Comparison of ENCODE assay signal across 10 cellular contexts in genomic region chr21:34722684-34723300, GRCh38. TPM values are rescaled to one million over a fixed set of nuclear protein-coding genes. Genes with fewer than 3 reads are reported as not detected.
DNase-seq lines count a peak whose midpoint lies in the region; ATAC-seq, FAIRE-seq and TF ChIP-seq lines count a peak whose summit lies in the region.
"Had no signal": no experiment of that assay in that cellular context is flagged by ENCODE, and none has a peak within 500 bp of the region (broad histone marks: within the 10 kb centered on the region; RNA-seq: fewer than 3 reads in every experiment).

No MANE protein-coding gene starts in this region.

- H3K4me1 ChIP-seq in right lobe of liver, result no peaks in the 10 kb centered on the region

- H3K27ac Mint-ChIP-seq in activated naive CD4-positive, alpha-beta T cell treated with anti-CD3 and anti-CD28 coated beads for 36 hours, result no peak overlapping the region

- 71% methylated on average over 1 of the region's 7 CpGs for WGBS in right lobe of liver (ENCODE audit: insufficient coverage, low coverage, low lambda C conversion rate, missing lambda C conversion rate)

- CTCF ChIA-PET in activated naive CD4-positive, alpha-beta T cell treated with anti-CD3 and anti-CD28 coated beads for 36 hours (lab: Charles Lee), result interaction anchor here (0.6 to 2.8 kb wide), 15 partner anchors 10 to 937 kb away, joined by 3 to 14 read pairs (median 3); no protein-coding TSS in a partner anchor

- DNase-seq in HTR-8/SVneo (ENCODE audit: insufficient read length, low spot score) (peak; percentile 33), right lobe of liver (no peak), NCI-H524 treated with DMSO at 0.1 percent for 48 hours (lab: John Stamatoyannopoulos, UW) (no peak), foreskin melanocyte (no peak), GM19238 (ENCODE audit: insufficient read length, low spot score) (no peak)
- peak; percentile 49 for DNase-seq in activated naive CD4-positive, alpha-beta T cell treated with anti-CD3 and anti-CD28 coated beads for 36 hours

- no peaks in the 10 kb centered on the region for H3K9me3 Mint-ChIP-seq in activated naive CD4-positive, alpha-beta T cell treated with anti-CD3 and anti-CD28 coated beads for 36 hours

- no peaks in the 10 kb centered on the region for H3K27me3 ChIP-seq in right lobe of liver

- no peaks in the 10 kb centered on the region for H3K27me3 Mint-ChIP-seq in activated naive CD4-positive, alpha-beta T cell treated with anti-CD3 and anti-CD28 coated beads for 36 hours (ENCODE audit: low read depth)

- ATAC-seq in right lobe of liver, result peak in 1 of 4 donors; percentile 36
- ATAC-seq in GM19035 (IDR thresholded peaks at IDR 0.05; ENCODE audit: unreplicated experiment), result no peak

- no peaks in the 10 kb centered on the region for H3K36me3 ChIP-seq in right lobe of liver

- TF ChIP-seq CTCF in C4-2B (conservative IDR thresholded peaks at IDR 0.05) (peak; percentile 67), right lobe of liver (IDR thresholded peaks at IDR 0.05) (peak; percentile 35 to 60 (median 44))

- no peaks in the 10 kb centered on the region for H3K4me1 Mint-ChIP-seq in activated naive CD4-positive, alpha-beta T cell treated with anti-CD3 and anti-CD28 coated beads for 36 hours (ENCODE audit: low read depth)

- no peak overlapping the region for H3K27ac ChIP-seq in C4-2B
- no peak overlapping the region for H3K27ac ChIP-seq in right lobe of liver

- TF ChIP-seq POLR2A in right lobe of liver (IDR thresholded peaks at IDR 0.05), result no peak

- H3K4me3 ChIP-seq in right lobe of liver, result no peak overlapping the region
- H3K4me3 ChIP-seq: lung had no signal

- no peak overlapping the region for H3K4me3 Mint-ChIP-seq in activated naive CD4-positive, alpha-beta T cell treated with anti-CD3 and anti-CD28 coated beads for 36 hours

- no peaks in the 10 kb centered on the region for H3K9me3 ChIP-seq in right lobe of liver

- no peak for FAIRE-seq in HTR-8/SVneo (lab: Jason Lieb, UNC)
- FAIRE-seq: TTC549 had no signal

- H3K36me3 Mint-ChIP-seq in activated naive CD4-positive, alpha-beta T cell treated with anti-CD3 and anti-CD28 coated beads for 36 hours (ENCODE audit: low read depth), result no peaks in the 10 kb centered on the region

- intact Hi-C loops in activated naive CD4-positive, alpha-beta T cell treated with anti-CD3 and anti-CD28 coated beads for 36 hours (cut with micrococcal nuclease), result no loop called here
- intact Hi-C loops in right lobe of liver (cut with DNase I), result no loop called here

RNA-seq across cellular contexts. Expression of gene CLIC6, which starts 54.0 kb away (rescaled TPM):
- total RNA-seq in activated naive CD4-positive, alpha-beta T cell treated with anti-CD3 and anti-CD28 coated beads for 36 hours, result under 1 TPM; 0.10 to 0.12 TPM
- total RNA-seq in right lobe of liver, result under 1 TPM; 0.25 to 0.63 (median 0.43) TPM

Comparison
In these comparisons a context has a peak if more than half of its experiments do, and no peak if none do; other contexts are left out.
1. DNase-seq: peak in HTR-8/SVneo (single experiment) and activated naive CD4-positive, alpha-beta T cell treated with anti-CD3 and anti-CD28 coated beads for 36 hours (single experiment); none in right lobe of liver (0 of 3), NCI-H524 treated with DMSO at 0.1 percent for 48 hours (single experiment), foreskin melanocyte (single experiment) and GM19238 (single experiment).